8 cellular contexts compared by ENCODE assay signal in genomic region chr2:47016172-47016913, GRCh38.
DNase-seq lines count a peak whose midpoint lies in the region; ATAC-seq and TF ChIP-seq lines count a peak whose summit lies in the region.

No MANE protein-coding gene starts in this region.

- H3K4ac ChIP-seq in mesendoderm (ENCODE audit: low read depth, low read length), result no peak overlapping the region

- H2BK120ac ChIP-seq in mesendoderm (ENCODE audit: low read depth, low read length), result no peak overlapping the region

- H3K27ac ChIP-seq in mesendoderm (ENCODE audit: low read depth, low read length) (no peak overlapping the region), Peyer's patch (peak overlapping the region in 2 of 4 donors; percentile 5 to 53)

- H3K36me3 ChIP-seq in mesendoderm (ENCODE audit: control insufficient read depth, insufficient read depth, low read length) (no peaks in the 10 kb centered on the region), Peyer's patch (peaks cover 0 to 56% (median 0%) of the 10 kb centered on the region in 3 donors)

- H3K18ac ChIP-seq in mesendoderm (ENCODE audit: low read length), result no peak overlapping the region

- no peak overlapping the region for H4K8ac ChIP-seq in mesendoderm (ENCODE audit: low read depth, low read length)

- no peaks in the 10 kb centered on the region for H3K79me1 ChIP-seq in mesendoderm (ENCODE audit: low read length)

- no peak overlapping the region for H4K5ac ChIP-seq in mesendoderm (ENCODE audit: low read length)

- H3K23ac ChIP-seq in mesendoderm (ENCODE audit: low read length), result no peak overlapping the region

- no peaks in the 10 kb centered on the region for H3K9me3 ChIP-seq in Peyer's patch

- peak; percentile 82 for DNase-seq in GF-D8 (lab: John Stamatoyannopoulos, UW)
- DNase-seq in NCI-H446 treated with DMSO at 0.1 percent for 48 hours (lab: John Stamatoyannopoulos, UW), result peak; percentile 42
- DNase-seq in cerebellum (ENCODE audit: low spot score), result peak; percentile 70
- peak; percentile 88 for DNase-seq in mesendoderm
- DNase-seq in Peyer's patch, result no peak

- no peak overlapping the region for H2AK5ac ChIP-seq in mesendoderm (ENCODE audit: low read length)

- no peak overlapping the region for H3K56ac ChIP-seq in mesendoderm (ENCODE audit: low read length)

- H3K4me2 ChIP-seq in mesendoderm (ENCODE audit: low read length), result no peak overlapping the region

- H2BK5ac ChIP-seq in mesendoderm (ENCODE audit: low read length), result no peak overlapping the region

- no peaks in the 10 kb centered on the region for H3K27me3 ChIP-seq in mesendoderm (ENCODE audit: insufficient read depth, low read length, poor library complexity)
- H3K27me3 ChIP-seq in Peyer's patch, result no peaks in the 10 kb centered on the region

- no peaks in the 10 kb centered on the region for H3K79me2 ChIP-seq in mesendoderm (ENCODE audit: control insufficient read depth, insufficient read depth, low read length)

- H2BK15ac ChIP-seq in mesendoderm (replicated peaks; ENCODE audit: low read depth), result no peak overlapping the region

- no CpG with 5 or more reads among the region's 6 CpGs for WGBS in mesendoderm (ENCODE audit: extremely low coverage, insufficient coverage, low lambda C conversion rate)

- H3K4me3 ChIP-seq in mesendoderm (ENCODE audit: low read length), result no peak overlapping the region
- H3K4me3 ChIP-seq in Peyer's patch, result no peak overlapping the region

- H3K4me1 ChIP-seq in mesendoderm (ENCODE audit: control insufficient read depth, low read depth, low read length) (no peaks in the 10 kb centered on the region), Peyer's patch (peaks cover 0 to 4% (median 0%) of the 10 kb centered on the region in 4 donors)

- TF ChIP-seq CTCF in Peyer's patch (IDR thresholded peaks at IDR 0.05), result peak in 3 of 6 experiments; percentile 3 to 17 (median 15)

- no peak for TF ChIP-seq POLR2A in Peyer's patch (IDR thresholded peaks at IDR 0.05)

- no peak for ATAC-seq in HG03045 (IDR thresholded peaks at IDR 0.05; ENCODE audit: unreplicated experiment)
- no peak for ATAC-seq in activated CD4-positive, CD25-positive, alpha-beta regulatory T cell treated with anti-CD3 and anti-CD28 coated beads, Interleukin-2, amount 50 U/mL, for 24 hours
- no peak for ATAC-seq in HG02642 (IDR thresholded peaks at IDR 0.05; ENCODE audit: poor library complexity, unreplicated experiment)

- no peak overlapping the region for H3K9ac ChIP-seq in mesendoderm (ENCODE audit: low read length)

Comparison
In these comparisons a context has a peak if more than half of its experiments do, and no peak if none do; other contexts are left out.
1. DNase-seq: peak in GF-D8 (single experiment), NCI-H446 treated with DMSO at 0.1 percent for 48 hours (single experiment), cerebellum (single experiment) and mesendoderm (single experiment); none in Peyer's patch (0 of 3).